ENCODE assay signal across 8 cellular contexts in genomic region chr20:25065625-25066338, GRCh38. TPM values are rescaled to one million over a fixed set of nuclear protein-coding genes. Genes with fewer than 3 reads are reported as not detected.
DNase-seq lines count a peak whose midpoint lies in the region; ATAC-seq, FAIRE-seq and TF ChIP-seq lines count a peak whose summit lies in the region.
"Had no signal": no experiment of that assay in that cellular context is flagged by ENCODE, and none has a peak within 500 bp of the region (broad histone marks: within the 10 kb centered on the region; RNA-seq: fewer than 3 reads in every experiment).

No MANE protein-coding gene starts in this region.

- no peak overlapping the region for H2AFZ ChIP-seq in endothelial cell of umbilical vein (ENCODE audit: low read depth, low read length)

- DNase-seq in GM10248 (ENCODE audit: extremely low spot score) (peak; percentile 74), NCI-H2171 (lab: John Stamatoyannopoulos, UW) (peak; percentile 40), endothelial cell of umbilical vein (ENCODE audit: low read depth, low spot score) (peak; percentile 67), myocyte (ENCODE audit: low read depth) (peak; percentile 60)
- peak; percentile 74 for DNase-seq in activated CD4-positive, alpha-beta memory T cell treated with anti-CD3 and anti-CD28 coated beads, Interleukin-2, amount 10 ng/mL, durations not matched to agents 7 days and 5 days
- peak; percentile 55 to 64 for DNase-seq in stimulated activated naive CD8-positive, alpha-beta T cell treated with anti-CD3 and anti-CD28 coated beads, Interleukin-15, amount 100 ng/mL, for 72 hours

- H3K4me1 Mint-ChIP-seq in activated CD4-positive, alpha-beta memory T cell treated with anti-CD3 and anti-CD28 coated beads, Interleukin-2, amount 10 ng/mL, durations not matched to agents 7 days and 5 days = peaks cover 3% of the 10 kb centered on the region
- H3K4me1 Mint-ChIP-seq in stimulated activated naive CD8-positive, alpha-beta T cell treated with anti-CD3 and anti-CD28 coated beads, Interleukin-15, amount 100 ng/mL, for 72 hours = peaks cover 10% of the 10 kb centered on the region

- no peaks in the 10 kb centered on the region for H3K36me3 ChIP-seq in HEK293 (ENCODE audit: control insufficient read depth in 2 of 2, insufficient read depth in 1 of 2, low read length in 2 of 2)
- H3K36me3 ChIP-seq in endothelial cell of umbilical vein (ENCODE audit: control insufficient read depth in 2 of 2, extremely low read depth in 1 of 2, insufficient read depth in 2 of 2, low read length in 2 of 2) = no peaks in the 10 kb centered on the region

- H3K9me1 ChIP-seq in endothelial cell of umbilical vein (replicated peaks; ENCODE audit: control insufficient read depth, extremely low read depth, insufficient read depth, low read length) = no peaks in the 10 kb centered on the region

- H3K4me2 ChIP-seq in endothelial cell of umbilical vein (ENCODE audit: insufficient read depth, low read length) = no peak overlapping the region

- TF ChIP-seq POLR2A in endothelial cell of umbilical vein (IDR thresholded peaks at IDR 0.05; ENCODE audit: low read depth, low read length) = no peak

- TF ChIP-seq CTCF in GM10248 (IDR thresholded peaks at IDR 0.05; ENCODE audit: control extremely low read depth, extremely low read depth, low read depth, missing control alignments) (peak; percentile 70), HEK293 (tag by site-specific recombination; IDR thresholded peaks at IDR 0.05) (peak; percentile 37; the same call in 1 of the 2 replicates), endothelial cell of umbilical vein (IDR thresholded peaks at IDR 0.05; ENCODE audit: extremely low read depth in 1 of 2, insufficient read depth in 1 of 2, low read depth in 1 of 2, low read length in 2 of 2) (peak; percentile 59 to 71)

- intact Hi-C loops in endothelial cell of umbilical vein (cut with micrococcal nuclease) = loop anchor here (1.0 kb wide), 2 partner anchors 70 to 114 kb away; no protein-coding TSS in a partner anchor

- peak; percentile 81 for ATAC-seq in stimulated activated naive CD8-positive, alpha-beta T cell treated with anti-CD3 and anti-CD28 coated beads, Interleukin-15, amount 100 ng/mL, for 72 hours

- H3K4me1 ChIP-seq in HEK293 (ENCODE audit: control insufficient read depth, insufficient read depth, low read length) (no peaks in the 10 kb centered on the region), endothelial cell of umbilical vein (ENCODE audit: control insufficient read depth, extremely low read depth, insufficient read depth, low read length) (no peaks in the 10 kb centered on the region)

- no peaks in the 10 kb centered on the region for H3K79me2 ChIP-seq in endothelial cell of umbilical vein (ENCODE audit: control insufficient read depth, insufficient read depth, low read length)

- no peak overlapping the region for H3K4me3 Mint-ChIP-seq in activated CD4-positive, alpha-beta memory T cell treated with anti-CD3 and anti-CD28 coated beads, Interleukin-2, amount 10 ng/mL, durations not matched to agents 7 days and 5 days
- no peak overlapping the region for H3K4me3 Mint-ChIP-seq in stimulated activated naive CD8-positive, alpha-beta T cell treated with anti-CD3 and anti-CD28 coated beads, Interleukin-15, amount 100 ng/mL, for 72 hours

- H3K27ac ChIP-seq in HEK293 (ENCODE audit: extremely low read depth, low read depth, low read length) (no peak overlapping the region), endothelial cell of umbilical vein (ENCODE audit: insufficient read depth, low read depth, low read length) (no peak overlapping the region)

- H3K4me3 ChIP-seq in HEK293 (ENCODE audit: low read depth, low read length) = no peak overlapping the region
- no peak overlapping the region for H3K4me3 ChIP-seq in endothelial cell of umbilical vein (replicated peaks in 1 of 3; ENCODE audit: insufficient read depth in 1 of 3, low read depth in 1 of 3, low read length in 3 of 3)

- CTCF ChIA-PET in GM10248 (lab: Yijun Ruan, JAX) (interaction anchor here (1.0 to 10.3 kb wide), 14 partner anchors 8 to 101 kb away, joined by 3 to 201 read pairs (median 6); partner anchors contain the start of gene APMAP), HEK293 (lab: Yijun Ruan, JAX) (interaction anchor here (0.6 to 5.4 kb wide), 12 partner anchors 10 to 185 kb away, joined by 3 to 70 read pairs (median 5); no protein-coding TSS in a partner anchor), endothelial cell of umbilical vein (lab: Charles Lee) (interaction anchor here (1.0 to 4.4 kb wide), 8 partner anchors 9 to 333 kb away, joined by 3 to 96 read pairs (median 4); partner anchors contain the start of gene APMAP)
- CTCF ChIA-PET in activated CD4-positive, alpha-beta memory T cell treated with anti-CD3 and anti-CD28 coated beads, Interleukin-2, amount 10 ng/mL, durations not matched to agents 7 days and 5 days (lab: Charles Lee) = interaction anchor here (0.7 to 2.4 kb wide), 7 partner anchors 9 to 135 kb away, joined by 3 to 33 read pairs (median 4); no protein-coding TSS in a partner anchor

- no peaks in the 10 kb centered on the region for H4K20me1 ChIP-seq in endothelial cell of umbilical vein (replicated peaks; ENCODE audit: control insufficient read depth, extremely low read depth, insufficient read depth, low read length)

- BruUV-seq in endothelial cell of umbilical vein (replicated peaks; lab: Mats Ljungman, UMichigan) = no TSS peak

- POLR2A ChIA-PET in GM10248 (lab: Yijun Ruan, JAX) = no interaction called here
- POLR2A ChIA-PET in HEK293 (lab: Yijun Ruan, JAX) = no interaction called here
- POLR2A ChIA-PET in activated CD4-positive, alpha-beta memory T cell treated with anti-CD3 and anti-CD28 coated beads, Interleukin-2, amount 10 ng/mL, durations not matched to agents 7 days and 5 days (lab: Charles Lee) = interaction anchor here (0.9 to 1.3 kb wide), 2 partner anchors 30 to 71 kb away, joined by 3 to 6 read pairs; no protein-coding TSS in a partner anchor
- POLR2A ChIA-PET in endothelial cell of umbilical vein (lab: Charles Lee) = no interaction called here

- dilution Hi-C loops in endothelial cell of umbilical vein (cut with MboI; ENCODE audit: extremely low pct_ligation_motif_present, low sequenced_read_pairs) = no loop called here

- no peak overlapping the region for H3K9ac ChIP-seq in endothelial cell of umbilical vein (replicated peaks; ENCODE audit: extremely low read depth, insufficient read depth, low read length)

- H3K36me3 Mint-ChIP-seq in activated CD4-positive, alpha-beta memory T cell treated with anti-CD3 and anti-CD28 coated beads, Interleukin-2, amount 10 ng/mL, durations not matched to agents 7 days and 5 days (ENCODE audit: low read depth) = no peaks in the 10 kb centered on the region

- H3K27me3 Mint-ChIP-seq in activated CD4-positive, alpha-beta memory T cell treated with anti-CD3 and anti-CD28 coated beads, Interleukin-2, amount 10 ng/mL, durations not matched to agents 7 days and 5 days = peaks cover 49% of the 10 kb centered on the region
- H3K27me3 Mint-ChIP-seq in stimulated activated naive CD8-positive, alpha-beta T cell treated with anti-CD3 and anti-CD28 coated beads, Interleukin-15, amount 100 ng/mL, for 72 hours = peaks cover 23% of the 10 kb centered on the region

- H3K9me3 ChIP-seq in HEK293 (ENCODE audit: control insufficient read depth, insufficient read depth, low read depth, low read length) (no peaks in the 10 kb centered on the region), endothelial cell of umbilical vein (replicated peaks; ENCODE audit: control insufficient read depth, insufficient read depth, low read length) (no peaks in the 10 kb centered on the region)

- no peaks in the 10 kb centered on the region for H3K9me3 Mint-ChIP-seq in activated CD4-positive, alpha-beta memory T cell treated with anti-CD3 and anti-CD28 coated beads, Interleukin-2, amount 10 ng/mL, durations not matched to agents 7 days and 5 days
- H3K9me3 Mint-ChIP-seq in stimulated activated naive CD8-positive, alpha-beta T cell treated with anti-CD3 and anti-CD28 coated beads, Interleukin-15, amount 100 ng/mL, for 72 hours = no peaks in the 10 kb centered on the region

- peak; percentile 72 for FAIRE-seq in endothelial cell of umbilical vein (lab: Jason Lieb, UNC)

- H3K27me3 ChIP-seq in endothelial cell of umbilical vein (ENCODE audit: control insufficient read depth in 2 of 2, insufficient read depth in 2 of 2, low read length in 2 of 2) = peaks cover 7 to 10% of the 10 kb centered on the region in 2 experiments

- no peak overlapping the region for H3K27ac Mint-ChIP-seq in activated CD4-positive, alpha-beta memory T cell treated with anti-CD3 and anti-CD28 coated beads, Interleukin-2, amount 10 ng/mL, durations not matched to agents 7 days and 5 days
- H3K27ac Mint-ChIP-seq in stimulated activated naive CD8-positive, alpha-beta T cell treated with anti-CD3 and anti-CD28 coated beads, Interleukin-15, amount 100 ng/mL, for 72 hours = no peak overlapping the region

TF ChIP-seq in HEK293, 187 proteins besides CTCF, POLR2A, EP300 and RAD21 (continues in another document):
- no peak for TF ChIP-seq ZNF560 (tag by site-specific recombination; IDR thresholded peaks at IDR 0.05; ENCODE audit: borderline replicate concordance)

TF ChIP-seq in endothelial cell of umbilical vein, 7 proteins besides CTCF, POLR2A, EP300 and RAD21 (continues in another document):
- TF ChIP-seq EZH2 (IDR thresholded peaks at IDR 0.05; ENCODE audit: borderline replicate concordance, low read depth, low read length, severe bottlenecking) = no peak

RNA-seq across cellular contexts. Expression of gene ACSS1, which starts 7.8 kb away (rescaled TPM):
- 10 to 100 TPM; 38.3 to 40.3 TPM for total RNA-seq in activated CD4-positive, alpha-beta memory T cell treated with anti-CD3 and anti-CD28 coated beads, Interleukin-2, amount 10 ng/mL, durations not matched to agents 7 days and 5 days
- 8.0 and 17.9 TPM in 2 replicates for total RNA-seq in endothelial cell of umbilical vein
- 6.0 and 6.2 TPM in 2 replicates for polyA plus RNA-seq in endothelial cell of umbilical vein
- 3.9 TPM in 2 replicates for polyA plus RNA-seq in endothelial cell of umbilical vein (2011; cell fraction: cytosol; rRNA removed)
- 13.4 and 15.5 TPM in 2 replicates for polyA plus RNA-seq in endothelial cell of umbilical vein (2011; cell fraction: nucleus; rRNA removed)
- polyA plus RNA-seq in endothelial cell of umbilical vein (2012) = 3.7 and 4.0 TPM in 2 replicates
- polyA minus RNA-seq in endothelial cell of umbilical vein = 9.6 and 10.8 TPM in 2 replicates
- not detected for polyA minus RNA-seq in endothelial cell of umbilical vein (2011; cell fraction: cytosol; rRNA and poly(A)+ RNA removed)
- polyA minus RNA-seq in endothelial cell of umbilical vein (2011; cell fraction: nucleus; rRNA and poly(A)+ RNA removed) = 3.6 and 4.4 TPM in 2 replicates
- 0.88 and 1.3 TPM in 2 replicates for total RNA-seq in myocyte
- 0.16 TPM for polyA plus RNA-seq in myocyte (2012)

RNA-seq across cellular contexts. Expression of gene VSX1, which starts 16.2 kb away (rescaled TPM):
- not detected for total RNA-seq in activated CD4-positive, alpha-beta memory T cell treated with anti-CD3 and anti-CD28 coated beads, Interleukin-2, amount 10 ng/mL, durations not matched to agents 7 days and 5 days
- total RNA-seq in endothelial cell of umbilical vein = not detected in 2 replicates
- not detected in 2 replicates for polyA plus RNA-seq in endothelial cell of umbilical vein
- not detected in 2 replicates for polyA plus RNA-seq in endothelial cell of umbilical vein (2011; cell fraction: cytosol; rRNA removed)
- polyA plus RNA-seq in endothelial cell of umbilical vein (2011; cell fraction: nucleus; rRNA removed) = not detected in 2 replicates
- not detected in 2 replicates for polyA plus RNA-seq in endothelial cell of umbilical vein (2012)
- polyA minus RNA-seq in endothelial cell of umbilical vein = not detected in 2 replicates
- polyA minus RNA-seq in endothelial cell of umbilical vein (2011; cell fraction: cytosol; rRNA and poly(A)+ RNA removed) = not detected
- polyA minus RNA-seq in endothelial cell of umbilical vein (2011; cell fraction: nucleus; rRNA and poly(A)+ RNA removed) = not detected in 2 replicates
- total RNA-seq in myocyte = not detected in 2 replicates
- polyA plus RNA-seq in myocyte (2012) = not detected
- polyA plus RNA-seq: esophagus had no signal
